ENCODE assay signal across 18 cellular contexts in genomic region chr13:94031609-94032008, GRCh38.
"Had no signal": no experiment of that assay in that cellular context is flagged by ENCODE, and none has a peak within 500 bp of the region (broad histone marks: within the 10 kb centered on the region; RNA-seq: fewer than 3 reads in every experiment).

No MANE protein-coding gene starts in this region.

- H3K36me3 Mint-ChIP-seq: activated naive CD4-positive, alpha-beta T cell treated with anti-CD3 and anti-CD28 coated beads, Interleukin-2, amount 50 U/mL, for 24 hours; memory B cell; natural killer cell treated with Interleukin-12 subunit alpha and Interleukin-12 subunit beta and Interleukin-15 and Interleukin-18, amount 100 ng/mL, for 72 hours; WTC11 had no signal

- H3K27me3 Mint-ChIP-seq: memory B cell; natural killer cell treated with Interleukin-12 subunit alpha and Interleukin-12 subunit beta and Interleukin-15 and Interleukin-18, amount 100 ng/mL, for 72 hours; progenitor cell of endocrine pancreas had no signal

- H3K4me1 Mint-ChIP-seq: activated CD4-positive, alpha-beta T cell treated with anti-CD3 and anti-CD28 coated beads for 36 hours; activated naive CD4-positive, alpha-beta T cell treated with anti-CD3 and anti-CD28 coated beads, Interleukin-2, amount 50 U/mL, for 24 hours; memory B cell had no signal

- H3K4me3 Mint-ChIP-seq: activated CD4-positive, alpha-beta T cell treated with anti-CD3 and anti-CD28 coated beads for 36 hours; activated naive CD4-positive, alpha-beta T cell treated with anti-CD3 and anti-CD28 coated beads, Interleukin-2, amount 50 U/mL, for 24 hours; memory B cell; natural killer cell treated with Interleukin-12 subunit alpha and Interleukin-12 subunit beta and Interleukin-15 and Interleukin-18, amount 100 ng/mL, for 72 hours; T-helper 2 cell treated with Interferon-gamma antibody and Interleukin-4, amounts not matched to agents 5 μg/mL and 100 μg/mL, for 36 hours; WTC11 had no signal

- H3K9me3 Mint-ChIP-seq: activated naive CD4-positive, alpha-beta T cell treated with anti-CD3 and anti-CD28 coated beads, Interleukin-2, amount 50 U/mL, for 24 hours; natural killer cell treated with Interleukin-12 subunit alpha and Interleukin-12 subunit beta and Interleukin-15 and Interleukin-18, amount 100 ng/mL, for 72 hours; T-helper 2 cell treated with Interferon-gamma antibody and Interleukin-4, amounts not matched to agents 5 μg/mL and 100 μg/mL, for 36 hours; WTC11 had no signal

- H3K27ac Mint-ChIP-seq: activated CD4-positive, alpha-beta T cell treated with anti-CD3 and anti-CD28 coated beads for 36 hours; activated naive CD4-positive, alpha-beta T cell treated with anti-CD3 and anti-CD28 coated beads, Interleukin-2, amount 50 U/mL, for 24 hours; memory B cell; natural killer cell treated with Interleukin-12 subunit alpha and Interleukin-12 subunit beta and Interleukin-15 and Interleukin-18, amount 100 ng/mL, for 72 hours; T-helper 2 cell treated with Interferon-gamma antibody and Interleukin-4, amounts not matched to agents 5 μg/mL and 100 μg/mL, for 36 hours; WTC11 had no signal

- H3K4me3 ChIP-seq: esophagus squamous epithelium, tibial artery had no signal

- DNase-seq: activated CD4-positive, alpha-beta T cell treated with anti-CD3 and anti-CD28 coated beads for 36 hours; activated CD4-positive, alpha-beta T cell treated with anti-CD3 and anti-CD28 coated beads, Interleukin-2, amount 50 U/mL, for 48 hours; activated gamma-delta T cell; dermis blood vessel endothelial cell; effector memory CD4-positive, alpha-beta T cell; esophagus squamous epithelium; foreskin melanocyte; head of caudate nucleus; kidney glomerular epithelial cell; stimulated activated naive CD8-positive, alpha-beta T cell treated with anti-CD3 and anti-CD28 coated beads, Interleukin-15, Interleukin-2, amounts not matched to agents 100 U/mL and 50 U/mL, for 24 hours; substantia nigra; tibial artery had no signal
